8 cellular contexts compared by ENCODE assay signal in genomic region chr12:12721251-12721689, GRCh38. TPM values are rescaled to one million over a fixed set of nuclear protein-coding genes. Genes with fewer than 3 reads are reported as not detected.
DNase-seq lines count a peak whose midpoint lies in the region; ATAC-seq and TF ChIP-seq lines count a peak whose summit lies in the region.

No MANE protein-coding gene starts in this region.

- H3K9me3 ChIP-seq in SK-N-SH (no peaks in the 10 kb centered on the region), PC-3 (ENCODE audit: low read length) (no peaks in the 10 kb centered on the region)

- no peaks in the 10 kb centered on the region for H3K27me3 ChIP-seq in SK-N-SH (ENCODE audit: insufficient read depth)
- H3K27me3 ChIP-seq in PC-3 (ENCODE audit: low read length), result no peaks in the 10 kb centered on the region

- ATAC-seq in SK-N-SH treated with all-trans-retinoic acid at 6 μM for 48 hours (no peak), PC-3 (peak; percentile 7)
- ATAC-seq in stimulated activated naive CD8-positive, alpha-beta T cell treated with anti-CD3 and anti-CD28 coated beads, Interleukin-15, amount 100 ng/mL, for 72 hours, result no peak

- H3K4me2 ChIP-seq in SK-N-SH (peak overlapping the region; percentile 99), PC-3 (ENCODE audit: low read length) (peak overlapping the region; percentile 88)

- DNase-seq in SK-N-SH (no peak), PC-3 (peak; percentile 69), epithelial cell of prostate (ENCODE audit: low read depth, low spot score) (no peak), A172 (ENCODE audit: low spot score) (no peak), middle frontal gyrus (ENCODE audit: extremely low spot score, low spot score) (no peak), RWPE1 (ENCODE audit: low spot score) (no peak)
- no peak for DNase-seq in stimulated activated naive CD8-positive, alpha-beta T cell treated with anti-CD3 and anti-CD28 coated beads, Interleukin-15, amount 100 ng/mL, for 72 hours

- BruUV-seq in PC-3 (replicated peaks; lab: Mats Ljungman, UMichigan), result no TSS peak

- H3K27ac Mint-ChIP-seq in stimulated activated naive CD8-positive, alpha-beta T cell treated with anti-CD3 and anti-CD28 coated beads, Interleukin-15, amount 100 ng/mL, for 72 hours, result peak overlapping the region; percentile 90 to 99

- H3K79me2 ChIP-seq in SK-N-SH (ENCODE audit: insufficient read depth) (peaks cover 77% of the 10 kb centered on the region), PC-3 (ENCODE audit: low read length) (peaks cover 83% of the 10 kb centered on the region)

- H3K27ac ChIP-seq in SK-N-SH (ENCODE audit: low read depth in 2 of 2, low read length in 1 of 2) (peak overlapping the region; percentile 94 to 98), PC-3 (ENCODE audit: low read length) (peak overlapping the region; percentile 97), epithelial cell of prostate (peak overlapping the region; percentile 97), RWPE1 (no peak overlapping the region)

- peak overlapping the region; percentile 91 to 95 for H3K4me3 Mint-ChIP-seq in stimulated activated naive CD8-positive, alpha-beta T cell treated with anti-CD3 and anti-CD28 coated beads, Interleukin-15, amount 100 ng/mL, for 72 hours

- H2AFZ ChIP-seq in SK-N-SH (ENCODE audit: low read depth), result no peak overlapping the region
- H2AFZ ChIP-seq in PC-3 (ENCODE audit: low read length), result no peak overlapping the region

- peak overlapping the region; percentile 19 to 81; a peak in 3 of 4 replicates for H3K4me3 ChIP-seq in SK-N-SH (ENCODE audit: low read depth in 2 of 2, low read length in 1 of 2)
- peak overlapping the region; percentile 94 for H3K4me3 ChIP-seq in PC-3 (ENCODE audit: low read length)

- H3F3A ChIP-seq in SK-N-SH (replicated peaks; ENCODE audit: insufficient read depth), result peaks cover 27% of the 10 kb centered on the region
- peaks cover 7% of the 10 kb centered on the region for H3F3A ChIP-seq in PC-3 (ENCODE audit: low read length, unreplicated experiment)

- H3K4me1 Mint-ChIP-seq in stimulated activated naive CD8-positive, alpha-beta T cell treated with anti-CD3 and anti-CD28 coated beads, Interleukin-15, amount 100 ng/mL, for 72 hours, result peaks cover 15% of the 10 kb centered on the region

- 10% methylated on average over 2 of the region's 2 CpGs for WGBS in SK-N-SH (ENCODE audit: low lambda C conversion rate)

- H3K36me3 ChIP-seq in SK-N-SH (replicated peaks in 1 of 2; ENCODE audit: control insufficient read depth in 1 of 2, insufficient read depth in 2 of 2, low read length in 1 of 2), result peaks cover 35 to 40% of the 10 kb centered on the region in 2 experiments
- H3K36me3 ChIP-seq in PC-3 (ENCODE audit: low read depth, low read length), result peaks cover 21% of the 10 kb centered on the region

- TF ChIP-seq RAD21 in SK-N-SH (IDR thresholded peaks at IDR 0.05; ENCODE audit: low read length), result no peak

- H4K20me1 ChIP-seq in SK-N-SH (ENCODE audit: insufficient read depth), result peaks cover 11% of the 10 kb centered on the region; the same call in 1 of the 2 replicates
- H4K20me1 ChIP-seq in PC-3 (ENCODE audit: low read length), result peaks cover 9% of the 10 kb centered on the region; the same call in 1 of the 2 replicates

- H3K27me3 Mint-ChIP-seq in stimulated activated naive CD8-positive, alpha-beta T cell treated with anti-CD3 and anti-CD28 coated beads, Interleukin-15, amount 100 ng/mL, for 72 hours, result no peaks in the 10 kb centered on the region

- intact Hi-C loops in PC-3 (cut with micrococcal nuclease), result loop anchor here (5.0 kb wide), 2 partner anchors 176 to 256 kb away; no protein-coding TSS in a partner anchor

- H3K9me2 ChIP-seq in SK-N-SH (no peaks in the 10 kb centered on the region), PC-3 (replicated peaks; ENCODE audit: low read length) (no peaks in the 10 kb centered on the region)

- POLR2A ChIA-PET in SK-N-SH (lab: Yijun Ruan, JAX), result interaction anchor here (0.5 kb wide), 1 partner anchor 364 kb away, joined by 3 read pairs; the partner anchor contains the start of gene BORCS5
- POLR2A ChIA-PET in PC-3 (lab: Charles Lee; ENCODE audit: unreplicated experiment), result interaction anchor here (0.5 to 0.8 kb wide), 2 partner anchors 58 to 1072 kb away, joined by 3 to 5 read pairs; partner anchors contain the start of gene ETV6
- POLR2A ChIA-PET in RWPE1 (lab: Yijun Ruan, JAX; ENCODE audit: low non-redundant PET), result no interaction called here

- H3K4me1 ChIP-seq in SK-N-SH (ENCODE audit: control insufficient read depth in 1 of 2, insufficient read depth in 2 of 2, low read depth in 1 of 2, low read length in 1 of 2) (peaks cover 21 to 22% of the 10 kb centered on the region in 2 experiments; a peak in 3 of 4 replicates), PC-3 (ENCODE audit: insufficient read depth, low read length) (peaks cover 26% of the 10 kb centered on the region)

- H3K9ac ChIP-seq in SK-N-SH, result peak overlapping the region; percentile 99
- peak overlapping the region; percentile 99 for H3K9ac ChIP-seq in PC-3 (ENCODE audit: low read length)

- no peaks in the 10 kb centered on the region for H3K9me3 Mint-ChIP-seq in stimulated activated naive CD8-positive, alpha-beta T cell treated with anti-CD3 and anti-CD28 coated beads, Interleukin-15, amount 100 ng/mL, for 72 hours

- CTCF ChIA-PET in SK-N-SH (lab: Yijun Ruan, JAX) (interaction anchor here (0.6 to 3.9 kb wide), 3 partner anchors 15 to 362 kb away, joined by 3 to 28 read pairs (median 4); no protein-coding TSS in a partner anchor), PC-3 (lab: Charles Lee) (interaction anchor here (0.8 kb wide), 1 partner anchor 16 kb away, joined by 5 read pairs; no protein-coding TSS in a partner anchor), RWPE1 (lab: Yijun Ruan, JAX) (interaction anchor here (0.6 kb wide), 2 partner anchors 16 to 80 kb away, joined by 3 to 4 read pairs; no protein-coding TSS in a partner anchor)

- no peak for TF ChIP-seq EP300 in SK-N-SH (IDR thresholded peaks at IDR 0.05; ENCODE audit: borderline replicate concordance in 1 of 2, low read depth in 1 of 2, low read length in 1 of 2)

- TF ChIP-seq CTCF in SK-N-SH (IDR thresholded peaks at IDR 0.05) (no peak), PC-3 (conservative IDR thresholded peaks at IDR 0.05; ENCODE audit: low read depth, low read length) (no peak), RWPE1 (conservative IDR thresholded peaks at IDR 0.05; ENCODE audit: low read depth) (no peak)

TF ChIP-seq in SK-N-SH, 30 proteins besides CTCF, POLR2A, EP300 and RAD21 (continues in another document):
- TF ChIP-seq NRF1 (IDR thresholded peaks at IDR 0.05; ENCODE audit: low read depth, low read length), result no peak
- TF ChIP-seq ZBTB33 (IDR thresholded peaks at IDR 0.05; ENCODE audit: borderline replicate concordance, low read depth), result no peak
- no peak for TF ChIP-seq TCF12 (IDR thresholded peaks at IDR 0.05)
- no peak for TF ChIP-seq MXI1 (IDR thresholded peaks at IDR 0.05; ENCODE audit: low read depth, low read length)
- TF ChIP-seq RXRA (IDR thresholded peaks at IDR 0.05; ENCODE audit: borderline replicate concordance, low read depth), result no peak
- no peak for TF ChIP-seq YY1 (IDR thresholded peaks at IDR 0.05; ENCODE audit: low read depth)
- no peak for TF ChIP-seq ELF1 (IDR thresholded peaks at IDR 0.05)

TF ChIP-seq in SK-N-SH treated with all-trans-retinoic acid at 6 μM for 48 hours, 23 proteins besides CTCF, POLR2A, EP300 and RAD21 (continues in another document):
- TF ChIP-seq ZNF70 (CRISPR knock-in tag; IDR thresholded peaks at IDR 0.05) (no peak), POU6F1 (CRISPR knock-in tag; IDR thresholded peaks at IDR 0.05; ENCODE audit: borderline replicate concordance, low read depth) (no peak), ZNF8 (CRISPR knock-in tag; IDR thresholded peaks at IDR 0.05) (no peak), ZNF565 (CRISPR knock-in tag; conservative IDR thresholded peaks at IDR 0.05; ENCODE audit: low read depth) (no peak), TOX (CRISPR knock-in tag; IDR thresholded peaks at IDR 0.05; ENCODE audit: borderline replicate concordance) (no peak), ZFP3 (CRISPR knock-in tag; IDR thresholded peaks at IDR 0.05) (no peak), CREB5 (CRISPR knock-in tag; IDR thresholded peaks at IDR 0.05; ENCODE audit: low read depth) (no peak), BACH2 (CRISPR knock-in tag; IDR thresholded peaks at IDR 0.05; ENCODE audit: borderline replicate concordance) (no peak)

RNA-seq across cellular contexts. Expression of gene CDKN1B, which starts 4.1 kb away (rescaled TPM):
- 6.8 and 9.2 TPM in 2 replicates for polyA plus RNA-seq in SK-N-SH (2012; rRNA removed)
- polyA plus RNA-seq in SK-N-SH (2012; cell fraction: cytosol; rRNA removed), result 6.9 and 8.8 TPM in 2 replicates
- 7.4 and 8.4 TPM in 2 replicates for polyA plus RNA-seq in SK-N-SH (2012; cell fraction: nucleus; rRNA removed)
- 29.2 and 37.2 TPM in 2 replicates for total RNA-seq in PC-3 (2014; rRNA removed)
- 18.1 and 20.0 TPM in 2 replicates for total RNA-seq in A172 (2014; rRNA removed; shearing (Covaris generic))

RNA-seq across cellular contexts. Expression of gene GPR19, which starts 25.3 kb away (rescaled TPM):
- 0.41 and 0.55 TPM in 2 replicates for polyA plus RNA-seq in SK-N-SH (2012; rRNA removed)
- polyA plus RNA-seq in SK-N-SH (2012; cell fraction: cytosol; rRNA removed), result 0.37 and 0.39 TPM in 2 replicates
- polyA plus RNA-seq in SK-N-SH (2012; cell fraction: nucleus; rRNA removed), result 0.23 and 0.66 TPM in 2 replicates
- 0.52 and 2.1 TPM in 2 replicates for total RNA-seq in PC-3 (2014; rRNA removed)
- 0.57 and 0.84 TPM in 2 replicates for total RNA-seq in A172 (2014; rRNA removed; shearing (Covaris generic))
